1 cellular context compared by ENCODE assay signal in genomic region chr3:136498919-136499447, GRCh38.
A peak's percentile ranks its signal among the peaks of the same experiment; 100 is the strongest.
TF ChIP-seq lines count a peak whose summit lies in the region.

No MANE protein-coding gene starts in this region.

TF ChIP-seq in HepG2, 621 proteins besides CTCF, POLR2A, EP300 and RAD21 (continued from another document and continues in another):
- TF ChIP-seq, protein P1, sequence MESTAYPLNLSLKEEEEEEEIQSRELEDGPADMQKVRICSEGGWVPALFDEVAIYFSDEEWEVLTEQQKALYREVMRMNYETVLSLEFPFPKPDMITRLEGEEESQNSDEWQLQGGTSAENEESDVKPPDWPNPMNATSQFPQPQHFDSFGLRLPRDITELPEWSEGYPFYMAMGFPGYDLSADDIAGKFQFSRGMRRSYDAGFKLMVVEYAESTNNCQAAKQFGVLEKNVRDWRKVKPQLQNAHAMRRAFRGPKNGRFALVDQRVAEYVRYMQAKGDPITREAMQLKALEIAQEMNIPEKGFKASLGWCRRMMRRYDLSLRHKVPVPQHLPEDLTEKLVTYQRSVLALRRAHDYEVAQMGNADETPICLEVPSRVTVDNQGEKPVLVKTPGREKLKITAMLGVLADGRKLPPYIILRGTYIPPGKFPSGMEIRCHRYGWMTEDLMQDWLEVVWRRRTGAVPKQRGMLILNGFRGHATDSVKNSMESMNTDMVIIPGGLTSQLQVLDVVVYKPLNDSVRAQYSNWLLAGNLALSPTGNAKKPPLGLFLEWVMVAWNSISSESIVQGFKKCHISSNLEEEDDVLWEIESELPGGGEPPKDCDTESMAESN (CRISPR knock-in tag; conservative IDR thresholded peaks at IDR 0.05): no peak; the same call in 1 of the 2 replicates
- TF ChIP-seq SOX5 (CRISPR knock-in tag; IDR thresholded peaks at IDR 0.05; ENCODE audit: borderline replicate concordance): peak; percentile 98
- TF ChIP-seq, protein P2, sequence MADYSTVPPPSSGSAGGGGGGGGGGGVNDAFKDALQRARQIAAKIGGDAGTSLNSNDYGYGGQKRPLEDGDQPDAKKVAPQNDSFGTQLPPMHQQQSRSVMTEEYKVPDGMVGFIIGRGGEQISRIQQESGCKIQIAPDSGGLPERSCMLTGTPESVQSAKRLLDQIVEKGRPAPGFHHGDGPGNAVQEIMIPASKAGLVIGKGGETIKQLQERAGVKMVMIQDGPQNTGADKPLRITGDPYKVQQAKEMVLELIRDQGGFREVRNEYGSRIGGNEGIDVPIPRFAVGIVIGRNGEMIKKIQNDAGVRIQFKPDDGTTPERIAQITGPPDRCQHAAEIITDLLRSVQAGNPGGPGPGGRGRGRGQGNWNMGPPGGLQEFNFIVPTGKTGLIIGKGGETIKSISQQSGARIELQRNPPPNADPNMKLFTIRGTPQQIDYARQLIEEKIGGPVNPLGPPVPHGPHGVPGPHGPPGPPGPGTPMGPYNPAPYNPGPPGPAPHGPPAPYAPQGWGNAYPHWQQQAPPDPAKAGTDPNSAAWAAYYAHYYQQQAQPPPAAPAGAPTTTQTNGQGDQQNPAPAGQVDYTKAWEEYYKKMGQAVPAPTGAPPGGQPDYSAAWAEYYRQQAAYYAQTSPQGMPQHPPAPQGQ (CRISPR knock-in tag; IDR thresholded peaks at IDR 0.05; ENCODE audit: borderline replicate concordance): no peak
- peak; percentile 99 for TF ChIP-seq ZMYM2 (CRISPR knock-in tag; IDR thresholded peaks at IDR 0.05)
- no peak for TF ChIP-seq ZNF773 (CRISPR knock-in tag; IDR thresholded peaks at IDR 0.05; ENCODE audit: borderline replicate concordance)
- TF ChIP-seq, protein P3, sequence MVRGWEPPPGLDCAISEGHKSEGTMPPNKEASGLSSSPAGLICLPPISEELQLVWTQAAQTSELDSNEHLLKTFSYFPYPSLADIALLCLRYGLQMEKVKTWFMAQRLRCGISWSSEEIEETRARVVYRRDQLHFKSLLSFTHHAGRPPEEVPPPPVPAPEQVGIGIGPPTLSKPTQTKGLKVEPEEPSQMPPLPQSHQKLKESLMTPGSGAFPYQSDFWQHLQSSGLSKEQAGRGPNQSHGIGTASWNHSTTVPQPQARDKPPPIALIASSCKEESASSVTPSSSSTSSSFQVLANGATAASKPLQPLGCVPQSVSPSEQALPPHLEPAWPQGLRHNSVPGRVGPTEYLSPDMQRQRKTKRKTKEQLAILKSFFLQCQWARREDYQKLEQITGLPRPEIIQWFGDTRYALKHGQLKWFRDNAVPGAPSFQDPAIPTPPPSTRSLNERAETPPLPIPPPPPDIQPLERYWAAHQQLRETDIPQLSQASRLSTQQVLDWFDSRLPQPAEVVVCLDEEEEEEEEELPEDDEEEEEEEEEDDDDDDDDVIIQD (CRISPR knock-in tag; IDR thresholded peaks at IDR 0.05; ENCODE audit: low read depth): peak; percentile 93
- TF ChIP-seq, protein P4, sequence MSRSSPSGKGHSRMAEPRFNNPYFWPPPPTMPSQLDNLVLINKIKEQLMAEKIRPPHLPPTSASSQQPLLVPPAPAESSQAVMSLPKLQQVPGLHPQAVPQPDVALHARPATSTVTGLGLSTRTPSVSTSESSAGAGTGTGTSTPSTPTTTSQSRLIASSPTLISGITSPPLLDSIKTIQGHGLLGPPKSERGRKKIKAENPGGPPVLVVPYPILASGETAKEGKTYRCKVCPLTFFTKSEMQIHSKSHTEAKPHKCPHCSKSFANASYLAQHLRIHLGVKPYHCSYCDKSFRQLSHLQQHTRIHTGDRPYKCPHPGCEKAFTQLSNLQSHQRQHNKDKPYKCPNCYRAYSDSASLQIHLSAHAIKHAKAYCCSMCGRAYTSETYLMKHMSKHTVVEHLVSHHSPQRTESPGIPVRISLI (CRISPR knock-in tag; IDR thresholded peaks at IDR 0.05; ENCODE audit: borderline replicate concordance): peak; percentile 52; the same call in 1 of the 2 replicates
- TF ChIP-seq FOXA3 (CRISPR knock-in tag; IDR thresholded peaks at IDR 0.05): peak; percentile 92
- TF ChIP-seq AKAP8 (CRISPR knock-in tag; IDR thresholded peaks at IDR 0.05): no peak
- TF ChIP-seq ZNF367 (CRISPR knock-in tag; IDR thresholded peaks at IDR 0.05; ENCODE audit: borderline replicate concordance): no peak
- peak; percentile 33; the same call in 1 of the 2 replicates for TF ChIP-seq JUN (CRISPR knock-in tag; IDR thresholded peaks at IDR 0.05)
- TF ChIP-seq ZBTB1 (CRISPR knock-in tag; IDR thresholded peaks at IDR 0.05; ENCODE audit: borderline replicate concordance): no peak
- no peak for TF ChIP-seq ZBTB37 (CRISPR knock-in tag; IDR thresholded peaks at IDR 0.05)
- TF ChIP-seq THAP11 (CRISPR knock-in tag; IDR thresholded peaks at IDR 0.05): peak; percentile 70
- no peak for TF ChIP-seq SUZ12 (IDR thresholded peaks at IDR 0.05; ENCODE audit: low read depth, low read length)
- no peak for TF ChIP-seq MAFG (CRISPR knock-in tag; IDR thresholded peaks at IDR 0.05)
- peak; percentile 91 to 93 for TF ChIP-seq NR2F1 (CRISPR knock-in tag; IDR thresholded peaks at IDR 0.05)
- TF ChIP-seq NBN (conservative IDR thresholded peaks at IDR 0.05): no peak
- TF ChIP-seq PRMT3 (CRISPR knock-in tag; IDR thresholded peaks at IDR 0.05; ENCODE audit: borderline replicate concordance, low read depth): 0 out of 2 replicates have a peak, but pooled peaks have one; percentile 38
- TF ChIP-seq SIX1 (CRISPR knock-in tag; IDR thresholded peaks at IDR 0.05; ENCODE audit: borderline replicate concordance): no peak; the same call in 1 of the 2 replicates
- peak; percentile 58; the same call in 1 of the 2 replicates for TF ChIP-seq XBP1 (CRISPR knock-in tag; IDR thresholded peaks at IDR 0.05)
- TF ChIP-seq ZFP37 (CRISPR knock-in tag; IDR thresholded peaks at IDR 0.05; ENCODE audit: borderline replicate concordance): no peak
- peak; percentile 90 for TF ChIP-seq HNF4G (IDR thresholded peaks at IDR 0.05; ENCODE audit: borderline replicate concordance, low read depth, low read length)
- TF ChIP-seq HNF4G (CRISPR knock-in tag; IDR thresholded peaks at IDR 0.05; ENCODE audit: borderline replicate concordance, low read depth): peak; percentile 94
- TF ChIP-seq CCAR2 (optimal IDR thresholded peaks at IDR 0.05; ENCODE audit: low read depth, low read length): no peak
- TF ChIP-seq GABPB1 (CRISPR knock-in tag; IDR thresholded peaks at IDR 0.05): peak; percentile 44; the same call in 1 of the 2 replicates
- 0 out of 2 replicates have a peak, but pooled peaks have one; percentile 37 for TF ChIP-seq ZNF451 (CRISPR knock-in tag; IDR thresholded peaks at IDR 0.05)
- TF ChIP-seq ZSCAN29 (CRISPR knock-in tag; conservative IDR thresholded peaks at IDR 0.05): peak; percentile 73
- no peak for TF ChIP-seq ZSCAN21 (CRISPR knock-in tag; IDR thresholded peaks at IDR 0.05; ENCODE audit: borderline replicate concordance)
- TF ChIP-seq, protein P5, sequence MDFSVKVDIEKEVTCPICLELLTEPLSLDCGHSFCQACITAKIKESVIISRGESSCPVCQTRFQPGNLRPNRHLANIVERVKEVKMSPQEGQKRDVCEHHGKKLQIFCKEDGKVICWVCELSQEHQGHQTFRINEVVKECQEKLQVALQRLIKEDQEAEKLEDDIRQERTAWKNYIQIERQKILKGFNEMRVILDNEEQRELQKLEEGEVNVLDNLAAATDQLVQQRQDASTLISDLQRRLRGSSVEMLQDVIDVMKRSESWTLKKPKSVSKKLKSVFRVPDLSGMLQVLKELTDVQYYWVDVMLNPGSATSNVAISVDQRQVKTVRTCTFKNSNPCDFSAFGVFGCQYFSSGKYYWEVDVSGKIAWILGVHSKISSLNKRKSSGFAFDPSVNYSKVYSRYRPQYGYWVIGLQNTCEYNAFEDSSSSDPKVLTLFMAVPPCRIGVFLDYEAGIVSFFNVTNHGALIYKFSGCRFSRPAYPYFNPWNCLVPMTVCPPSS (IDR thresholded peaks at IDR 0.05): no peak
- TF ChIP-seq SCMH1 (CRISPR knock-in tag; IDR thresholded peaks at IDR 0.05; ENCODE audit: borderline replicate concordance): no peak
- peak; percentile 78; the same call in 1 of the 2 replicates for TF ChIP-seq ZKSCAN8 (CRISPR knock-in tag; IDR thresholded peaks at IDR 0.05; ENCODE audit: borderline replicate concordance)
- TF ChIP-seq, protein P6, sequence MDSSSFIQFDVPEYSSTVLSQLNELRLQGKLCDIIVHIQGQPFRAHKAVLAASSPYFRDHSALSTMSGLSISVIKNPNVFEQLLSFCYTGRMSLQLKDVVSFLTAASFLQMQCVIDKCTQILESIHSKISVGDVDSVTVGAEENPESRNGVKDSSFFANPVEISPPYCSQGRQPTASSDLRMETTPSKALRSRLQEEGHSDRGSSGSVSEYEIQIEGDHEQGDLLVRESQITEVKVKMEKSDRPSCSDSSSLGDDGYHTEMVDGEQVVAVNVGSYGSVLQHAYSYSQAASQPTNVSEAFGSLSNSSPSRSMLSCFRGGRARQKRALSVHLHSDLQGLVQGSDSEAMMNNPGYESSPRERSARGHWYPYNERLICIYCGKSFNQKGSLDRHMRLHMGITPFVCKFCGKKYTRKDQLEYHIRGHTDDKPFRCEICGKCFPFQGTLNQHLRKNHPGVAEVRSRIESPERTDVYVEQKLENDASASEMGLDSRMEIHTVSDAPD (CRISPR knock-in tag; IDR thresholded peaks at IDR 0.05): peak; percentile 42; the same call in 1 of the 2 replicates
- TF ChIP-seq, protein P7, sequence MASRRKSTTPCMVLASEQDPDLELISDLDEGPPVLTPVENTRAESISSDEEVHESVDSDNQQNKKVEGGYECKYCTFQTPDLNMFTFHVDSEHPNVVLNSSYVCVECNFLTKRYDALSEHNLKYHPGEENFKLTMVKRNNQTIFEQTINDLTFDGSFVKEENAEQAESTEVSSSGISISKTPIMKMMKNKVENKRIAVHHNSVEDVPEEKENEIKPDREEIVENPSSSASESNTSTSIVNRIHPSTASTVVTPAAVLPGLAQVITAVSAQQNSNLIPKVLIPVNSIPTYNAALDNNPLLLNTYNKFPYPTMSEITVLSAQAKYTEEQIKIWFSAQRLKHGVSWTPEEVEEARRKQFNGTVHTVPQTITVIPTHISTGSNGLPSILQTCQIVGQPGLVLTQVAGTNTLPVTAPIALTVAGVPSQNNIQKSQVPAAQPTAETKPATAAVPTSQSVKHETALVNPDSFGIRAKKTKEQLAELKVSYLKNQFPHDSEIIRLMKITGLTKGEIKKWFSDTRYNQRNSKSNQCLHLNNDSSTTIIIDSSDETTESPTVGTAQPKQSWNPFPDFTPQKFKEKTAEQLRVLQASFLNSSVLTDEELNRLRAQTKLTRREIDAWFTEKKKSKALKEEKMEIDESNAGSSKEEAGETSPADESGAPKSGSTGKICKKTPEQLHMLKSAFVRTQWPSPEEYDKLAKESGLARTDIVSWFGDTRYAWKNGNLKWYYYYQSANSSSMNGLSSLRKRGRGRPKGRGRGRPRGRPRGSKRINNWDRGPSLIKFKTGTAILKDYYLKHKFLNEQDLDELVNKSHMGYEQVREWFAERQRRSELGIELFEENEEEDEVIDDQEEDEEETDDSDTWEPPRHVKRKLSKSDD (CRISPR knock-in tag; IDR thresholded peaks at IDR 0.05; ENCODE audit: low read depth): 0 out of 2 replicates have a peak, but pooled peaks have one; percentile 33
- peak; percentile 97 for TF ChIP-seq ZMYM4 (CRISPR knock-in tag; IDR thresholded peaks at IDR 0.05)
- TF ChIP-seq GTF2F1 (IDR thresholded peaks at IDR 0.05; ENCODE audit: low read length): no peak
- TF ChIP-seq KDM5A (IDR thresholded peaks at IDR 0.05; ENCODE audit: borderline replicate concordance, low read length): no peak
- no peak for TF ChIP-seq ZNF180 (CRISPR knock-in tag; IDR thresholded peaks at IDR 0.05; ENCODE audit: borderline replicate concordance, low read depth)
- TF ChIP-seq ARID4A (CRISPR knock-in tag; IDR thresholded peaks at IDR 0.05; ENCODE audit: borderline replicate concordance): peak; percentile 59; the same call in 1 of the 2 replicates
- TF ChIP-seq SSRP1 (CRISPR knock-in tag; IDR thresholded peaks at IDR 0.05): no peak
- TF ChIP-seq ZNF543 (CRISPR knock-in tag; IDR thresholded peaks at IDR 0.05): peak; percentile 85
- TF ChIP-seq ZFP36L1 (CRISPR knock-in tag; IDR thresholded peaks at IDR 0.05): no peak; the same call in 1 of the 2 replicates
